Comparison of ENCODE assay signal across 1 cellular context in the genomic region with DNA sequence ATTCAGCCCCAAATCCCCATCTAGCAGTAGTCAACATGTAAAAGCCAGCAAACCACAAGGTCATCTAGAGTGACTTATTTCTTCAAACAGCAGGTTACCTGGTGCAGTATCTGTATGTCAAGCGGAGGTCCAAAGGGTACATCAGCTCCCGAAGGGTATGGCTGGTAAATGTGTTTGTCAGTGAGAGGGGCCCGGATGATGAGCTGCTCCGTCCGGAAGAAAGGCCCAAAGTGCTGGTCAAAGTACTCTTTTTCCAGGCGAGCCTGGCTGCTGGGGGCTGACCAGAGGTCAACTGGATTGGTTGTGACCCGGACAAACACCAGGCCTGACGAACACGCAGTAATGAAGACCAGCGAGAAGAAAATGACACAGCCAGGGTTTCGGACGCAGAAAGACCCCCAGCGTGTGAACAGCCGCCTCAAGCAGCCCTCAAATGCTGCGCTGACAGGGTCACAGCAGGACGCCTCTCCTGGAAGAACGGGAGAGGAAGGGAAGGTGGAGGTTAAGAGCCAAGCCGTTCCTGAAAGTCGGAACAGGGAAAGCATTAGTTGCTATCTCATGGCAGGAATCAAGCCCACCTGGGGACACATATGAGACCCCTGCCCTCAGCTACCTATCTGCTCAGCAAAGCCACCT.
TF ChIP-seq lines count a peak whose summit lies in the region.

No MANE protein-coding gene starts in this region.

TF ChIP-seq in HepG2, 621 proteins besides CTCF, POLR2A, EP300 and RAD21 (continued from another document and continues in another):
- TF ChIP-seq, protein P1, sequence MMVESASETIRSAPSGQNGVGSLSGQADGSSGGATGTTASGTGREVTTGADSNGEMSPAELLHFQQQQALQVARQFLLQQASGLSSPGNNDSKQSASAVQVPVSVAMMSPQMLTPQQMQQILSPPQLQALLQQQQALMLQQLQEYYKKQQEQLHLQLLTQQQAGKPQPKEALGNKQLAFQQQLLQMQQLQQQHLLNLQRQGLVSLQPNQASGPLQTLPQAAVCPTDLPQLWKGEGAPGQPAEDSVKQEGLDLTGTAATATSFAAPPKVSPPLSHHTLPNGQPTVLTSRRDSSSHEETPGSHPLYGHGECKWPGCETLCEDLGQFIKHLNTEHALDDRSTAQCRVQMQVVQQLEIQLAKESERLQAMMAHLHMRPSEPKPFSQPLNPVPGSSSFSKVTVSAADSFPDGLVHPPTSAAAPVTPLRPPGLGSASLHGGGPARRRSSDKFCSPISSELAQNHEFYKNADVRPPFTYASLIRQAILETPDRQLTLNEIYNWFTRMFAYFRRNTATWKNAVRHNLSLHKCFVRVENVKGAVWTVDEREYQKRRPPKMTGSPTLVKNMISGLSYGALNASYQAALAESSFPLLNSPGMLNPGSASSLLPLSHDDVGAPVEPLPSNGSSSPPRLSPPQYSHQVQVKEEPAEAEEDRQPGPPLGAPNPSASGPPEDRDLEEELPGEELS (CRISPR knock-in tag; IDR thresholded peaks at IDR 0.05) = peak; percentile 91
- TF ChIP-seq MED13 (CRISPR knock-in tag; IDR thresholded peaks at IDR 0.05) (peak; percentile 61; the same call in 1 of the 2 replicates), XBP1 (CRISPR knock-in tag; IDR thresholded peaks at IDR 0.05) (no peak), ZNF274 (CRISPR knock-in tag; IDR thresholded peaks at IDR 0.05) (no peak), RFXAP (CRISPR knock-in tag; IDR thresholded peaks at IDR 0.05; ENCODE audit: borderline replicate concordance) (0 out of 2 replicates have a peak, but pooled peaks have one; percentile 61), CC2D1A (CRISPR knock-in tag; IDR thresholded peaks at IDR 0.05) (no peak), TCF7L2 (IDR thresholded peaks at IDR 0.05; ENCODE audit: low read depth, low read length) (no peak), ZNF124 (CRISPR knock-in tag; IDR thresholded peaks at IDR 0.05) (no peak; the same call in 1 of the 2 replicates), KLF12 (CRISPR knock-in tag; IDR thresholded peaks at IDR 0.05; ENCODE audit: borderline replicate concordance) (peak; percentile 65; the same call in 1 of the 2 replicates), ZNF644 (CRISPR knock-in tag; IDR thresholded peaks at IDR 0.05; ENCODE audit: low read depth) (peak; percentile 44; the same call in 1 of the 2 replicates), IRX3 (CRISPR knock-in tag; IDR thresholded peaks at IDR 0.05; ENCODE audit: borderline replicate concordance, low read depth) (no peak), SRSF9 (IDR thresholded peaks at IDR 0.05; ENCODE audit: borderline replicate concordance, insufficient read depth, low read depth, low read length, poor library complexity, severe bottlenecking) (no peak), ZNF530 (CRISPR knock-in tag; IDR thresholded peaks at IDR 0.05; ENCODE audit: low read depth) (no peak), FOXO1 (CRISPR knock-in tag; IDR thresholded peaks at IDR 0.05) (peak; percentile 87; the same call in 1 of the 2 replicates), ZNF432 (CRISPR knock-in tag; IDR thresholded peaks at IDR 0.05; ENCODE audit: borderline replicate concordance) (no peak), ZKSCAN8 (CRISPR knock-in tag; IDR thresholded peaks at IDR 0.05; ENCODE audit: borderline replicate concordance) (peak; percentile 66; the same call in 1 of the 2 replicates), NRL (CRISPR knock-in tag; IDR thresholded peaks at IDR 0.05; ENCODE audit: borderline replicate concordance) (0 out of 2 replicates have a peak, but pooled peaks have one; percentile 34)
- TF ChIP-seq, protein P2, sequence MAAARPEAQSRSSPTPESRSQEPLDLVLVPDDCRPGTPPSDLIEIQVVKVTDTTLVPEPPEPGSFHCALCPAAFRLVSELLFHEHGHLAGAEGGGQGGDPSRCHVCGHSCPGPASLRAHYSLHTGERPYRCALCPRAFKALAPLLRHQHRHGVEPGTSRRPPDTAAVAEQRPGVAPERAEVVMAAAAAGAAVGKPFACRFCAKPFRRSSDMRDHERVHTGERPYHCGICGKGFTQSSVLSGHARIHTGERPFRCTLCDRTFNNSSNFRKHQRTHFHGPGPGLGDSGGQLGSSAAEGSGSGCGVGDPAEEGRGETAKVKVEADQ (CRISPR knock-in tag; IDR thresholded peaks at IDR 0.05; ENCODE audit: borderline replicate concordance) = 0 out of 2 replicates have a peak, but pooled peaks have one; percentile 45
- TF ChIP-seq, protein P3, sequence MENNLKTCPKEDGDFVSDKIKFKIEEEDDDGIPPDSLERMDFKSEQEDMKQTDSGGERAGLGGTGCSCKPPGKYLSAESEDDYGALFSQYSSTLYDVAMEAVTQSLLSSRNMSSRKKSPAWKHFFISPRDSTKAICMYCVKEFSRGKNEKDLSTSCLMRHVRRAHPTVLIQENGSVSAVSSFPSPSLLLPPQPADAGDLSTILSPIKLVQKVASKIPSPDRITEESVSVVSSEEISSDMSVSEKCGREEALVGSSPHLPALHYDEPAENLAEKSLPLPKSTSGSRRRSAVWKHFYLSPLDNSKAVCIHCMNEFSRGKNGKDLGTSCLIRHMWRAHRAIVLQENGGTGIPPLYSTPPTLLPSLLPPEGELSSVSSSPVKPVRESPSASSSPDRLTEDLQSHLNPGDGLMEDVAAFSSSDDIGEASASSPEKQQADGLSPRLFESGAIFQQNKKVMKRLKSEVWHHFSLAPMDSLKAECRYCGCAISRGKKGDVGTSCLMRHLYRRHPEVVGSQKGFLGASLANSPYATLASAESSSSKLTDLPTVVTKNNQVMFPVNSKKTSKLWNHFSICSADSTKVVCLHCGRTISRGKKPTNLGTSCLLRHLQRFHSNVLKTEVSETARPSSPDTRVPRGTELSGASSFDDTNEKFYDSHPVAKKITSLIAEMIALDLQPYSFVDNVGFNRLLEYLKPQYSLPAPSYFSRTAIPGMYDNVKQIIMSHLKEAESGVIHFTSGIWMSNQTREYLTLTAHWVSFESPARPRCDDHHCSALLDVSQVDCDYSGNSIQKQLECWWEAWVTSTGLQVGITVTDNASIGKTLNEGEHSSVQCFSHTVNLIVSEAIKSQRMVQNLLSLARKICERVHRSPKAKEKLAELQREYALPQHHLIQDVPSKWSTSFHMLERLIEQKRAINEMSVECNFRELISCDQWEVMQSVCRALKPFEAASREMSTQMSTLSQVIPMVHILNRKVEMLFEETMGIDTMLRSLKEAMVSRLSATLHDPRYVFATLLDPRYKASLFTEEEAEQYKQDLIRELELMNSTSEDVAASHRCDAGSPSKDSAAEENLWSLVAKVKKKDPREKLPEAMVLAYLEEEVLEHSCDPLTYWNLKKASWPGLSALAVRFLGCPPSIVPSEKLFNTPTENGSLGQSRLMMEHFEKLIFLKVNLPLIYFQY (CRISPR knock-in tag; IDR thresholded peaks at IDR 0.05; ENCODE audit: borderline replicate concordance) = peak; percentile 98
- TF ChIP-seq, protein P4, sequence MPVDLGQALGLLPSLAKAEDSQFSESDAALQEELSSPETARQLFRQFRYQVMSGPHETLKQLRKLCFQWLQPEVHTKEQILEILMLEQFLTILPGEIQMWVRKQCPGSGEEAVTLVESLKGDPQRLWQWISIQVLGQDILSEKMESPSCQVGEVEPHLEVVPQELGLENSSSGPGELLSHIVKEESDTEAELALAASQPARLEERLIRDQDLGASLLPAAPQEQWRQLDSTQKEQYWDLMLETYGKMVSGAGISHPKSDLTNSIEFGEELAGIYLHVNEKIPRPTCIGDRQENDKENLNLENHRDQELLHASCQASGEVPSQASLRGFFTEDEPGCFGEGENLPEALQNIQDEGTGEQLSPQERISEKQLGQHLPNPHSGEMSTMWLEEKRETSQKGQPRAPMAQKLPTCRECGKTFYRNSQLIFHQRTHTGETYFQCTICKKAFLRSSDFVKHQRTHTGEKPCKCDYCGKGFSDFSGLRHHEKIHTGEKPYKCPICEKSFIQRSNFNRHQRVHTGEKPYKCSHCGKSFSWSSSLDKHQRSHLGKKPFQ (CRISPR knock-in tag; IDR thresholded peaks at IDR 0.05; ENCODE audit: insufficient replicate concordance) = no peak
- TF ChIP-seq, protein P5, sequence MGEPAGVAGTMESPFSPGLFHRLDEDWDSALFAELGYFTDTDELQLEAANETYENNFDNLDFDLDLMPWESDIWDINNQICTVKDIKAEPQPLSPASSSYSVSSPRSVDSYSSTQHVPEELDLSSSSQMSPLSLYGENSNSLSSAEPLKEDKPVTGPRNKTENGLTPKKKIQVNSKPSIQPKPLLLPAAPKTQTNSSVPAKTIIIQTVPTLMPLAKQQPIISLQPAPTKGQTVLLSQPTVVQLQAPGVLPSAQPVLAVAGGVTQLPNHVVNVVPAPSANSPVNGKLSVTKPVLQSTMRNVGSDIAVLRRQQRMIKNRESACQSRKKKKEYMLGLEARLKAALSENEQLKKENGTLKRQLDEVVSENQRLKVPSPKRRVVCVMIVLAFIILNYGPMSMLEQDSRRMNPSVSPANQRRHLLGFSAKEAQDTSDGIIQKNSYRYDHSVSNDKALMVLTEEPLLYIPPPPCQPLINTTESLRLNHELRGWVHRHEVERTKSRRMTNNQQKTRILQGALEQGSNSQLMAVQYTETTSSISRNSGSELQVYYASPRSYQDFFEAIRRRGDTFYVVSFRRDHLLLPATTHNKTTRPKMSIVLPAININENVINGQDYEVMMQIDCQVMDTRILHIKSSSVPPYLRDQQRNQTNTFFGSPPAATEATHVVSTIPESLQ (CRISPR knock-in tag; conservative IDR thresholded peaks at IDR 0.05) = no peak
- TF ChIP-seq, protein P6, sequence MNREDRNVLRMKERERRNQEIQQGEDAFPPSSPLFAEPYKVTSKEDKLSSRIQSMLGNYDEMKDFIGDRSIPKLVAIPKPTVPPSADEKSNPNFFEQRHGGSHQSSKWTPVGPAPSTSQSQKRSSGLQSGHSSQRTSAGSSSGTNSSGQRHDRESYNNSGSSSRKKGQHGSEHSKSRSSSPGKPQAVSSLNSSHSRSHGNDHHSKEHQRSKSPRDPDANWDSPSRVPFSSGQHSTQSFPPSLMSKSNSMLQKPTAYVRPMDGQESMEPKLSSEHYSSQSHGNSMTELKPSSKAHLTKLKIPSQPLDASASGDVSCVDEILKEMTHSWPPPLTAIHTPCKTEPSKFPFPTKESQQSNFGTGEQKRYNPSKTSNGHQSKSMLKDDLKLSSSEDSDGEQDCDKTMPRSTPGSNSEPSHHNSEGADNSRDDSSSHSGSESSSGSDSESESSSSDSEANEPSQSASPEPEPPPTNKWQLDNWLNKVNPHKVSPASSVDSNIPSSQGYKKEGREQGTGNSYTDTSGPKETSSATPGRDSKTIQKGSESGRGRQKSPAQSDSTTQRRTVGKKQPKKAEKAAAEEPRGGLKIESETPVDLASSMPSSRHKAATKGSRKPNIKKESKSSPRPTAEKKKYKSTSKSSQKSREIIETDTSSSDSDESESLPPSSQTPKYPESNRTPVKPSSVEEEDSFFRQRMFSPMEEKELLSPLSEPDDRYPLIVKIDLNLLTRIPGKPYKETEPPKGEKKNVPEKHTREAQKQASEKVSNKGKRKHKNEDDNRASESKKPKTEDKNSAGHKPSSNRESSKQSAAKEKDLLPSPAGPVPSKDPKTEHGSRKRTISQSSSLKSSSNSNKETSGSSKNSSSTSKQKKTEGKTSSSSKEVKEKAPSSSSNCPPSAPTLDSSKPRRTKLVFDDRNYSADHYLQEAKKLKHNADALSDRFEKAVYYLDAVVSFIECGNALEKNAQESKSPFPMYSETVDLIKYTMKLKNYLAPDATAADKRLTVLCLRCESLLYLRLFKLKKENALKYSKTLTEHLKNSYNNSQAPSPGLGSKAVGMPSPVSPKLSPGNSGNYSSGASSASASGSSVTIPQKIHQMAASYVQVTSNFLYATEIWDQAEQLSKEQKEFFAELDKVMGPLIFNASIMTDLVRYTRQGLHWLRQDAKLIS (CRISPR knock-in tag; IDR thresholded peaks at IDR 0.05) = no peak
- TF ChIP-seq, protein P7, sequence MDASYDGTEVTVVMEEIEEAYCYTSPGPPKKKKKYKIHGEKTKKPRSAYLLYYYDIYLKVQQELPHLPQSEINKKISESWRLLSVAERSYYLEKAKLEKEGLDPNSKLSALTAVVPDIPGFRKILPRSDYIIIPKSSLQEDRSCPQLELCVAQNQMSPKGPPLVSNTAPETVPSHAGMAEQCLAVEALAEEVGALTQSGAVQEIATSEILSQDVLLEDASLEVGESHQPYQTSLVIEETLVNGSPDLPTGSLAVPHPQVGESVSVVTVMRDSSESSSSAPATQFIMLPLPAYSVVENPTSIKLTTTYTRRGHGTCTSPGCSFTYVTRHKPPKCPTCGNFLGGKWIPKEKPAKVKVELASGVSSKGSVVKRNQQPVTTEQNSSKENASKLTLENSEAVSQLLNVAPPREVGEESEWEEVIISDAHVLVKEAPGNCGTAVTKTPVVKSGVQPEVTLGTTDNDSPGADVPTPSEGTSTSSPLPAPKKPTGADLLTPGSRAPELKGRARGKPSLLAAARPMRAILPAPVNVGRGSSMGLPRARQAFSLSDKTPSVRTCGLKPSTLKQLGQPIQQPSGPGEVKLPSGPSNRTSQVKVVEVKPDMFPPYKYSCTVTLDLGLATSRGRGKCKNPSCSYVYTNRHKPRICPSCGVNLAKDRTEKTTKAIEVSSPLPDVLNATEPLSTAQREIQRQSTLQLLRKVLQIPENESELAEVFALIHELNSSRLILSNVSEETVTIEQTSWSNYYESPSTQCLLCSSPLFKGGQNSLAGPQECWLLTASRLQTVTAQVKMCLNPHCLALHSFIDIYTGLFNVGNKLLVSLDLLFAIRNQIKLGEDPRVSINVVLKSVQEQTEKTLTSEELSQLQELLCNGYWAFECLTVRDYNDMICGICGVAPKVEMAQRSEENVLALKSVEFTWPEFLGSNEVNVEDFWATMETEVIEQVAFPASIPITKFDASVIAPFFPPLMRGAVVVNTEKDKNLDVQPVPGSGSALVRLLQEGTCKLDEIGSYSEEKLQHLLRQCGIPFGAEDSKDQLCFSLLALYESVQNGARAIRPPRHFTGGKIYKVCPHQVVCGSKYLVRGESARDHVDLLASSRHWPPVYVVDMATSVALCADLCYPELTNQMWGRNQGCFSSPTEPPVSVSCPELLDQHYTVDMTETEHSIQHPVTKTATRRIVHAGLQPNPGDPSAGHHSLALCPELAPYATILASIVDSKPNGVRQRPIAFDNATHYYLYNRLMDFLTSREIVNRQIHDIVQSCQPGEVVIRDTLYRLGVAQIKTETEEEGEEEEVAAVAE (CRISPR knock-in tag; IDR thresholded peaks at IDR 0.05; ENCODE audit: borderline replicate concordance) = 0 out of 2 replicates have a peak, but pooled peaks have one; percentile 49
- TF ChIP-seq, protein P8, sequence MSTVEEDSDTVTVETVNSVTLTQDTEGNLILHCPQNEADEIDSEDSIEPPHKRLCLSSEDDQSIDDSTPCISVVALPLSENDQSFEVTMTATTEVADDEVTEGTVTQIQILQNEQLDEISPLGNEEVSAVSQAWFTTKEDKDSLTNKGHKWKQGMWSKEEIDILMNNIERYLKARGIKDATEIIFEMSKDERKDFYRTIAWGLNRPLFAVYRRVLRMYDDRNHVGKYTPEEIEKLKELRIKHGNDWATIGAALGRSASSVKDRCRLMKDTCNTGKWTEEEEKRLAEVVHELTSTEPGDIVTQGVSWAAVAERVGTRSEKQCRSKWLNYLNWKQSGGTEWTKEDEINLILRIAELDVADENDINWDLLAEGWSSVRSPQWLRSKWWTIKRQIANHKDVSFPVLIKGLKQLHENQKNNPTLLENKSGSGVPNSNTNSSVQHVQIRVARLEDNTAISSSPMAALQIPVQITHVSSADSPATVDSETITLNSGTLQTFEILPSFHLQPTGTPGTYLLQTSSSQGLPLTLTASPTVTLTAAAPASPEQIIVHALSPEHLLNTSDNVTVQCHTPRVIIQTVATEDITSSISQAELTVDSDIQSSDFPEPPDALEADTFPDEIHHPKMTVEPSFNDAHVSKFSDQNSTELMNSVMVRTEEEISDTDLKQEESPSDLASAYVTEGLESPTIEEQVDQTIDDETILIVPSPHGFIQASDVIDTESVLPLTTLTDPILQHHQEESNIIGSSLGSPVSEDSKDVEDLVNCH (CRISPR knock-in tag; IDR thresholded peaks at IDR 0.05) = no peak
